ENCODE assay signal across 8 cellular contexts in the genomic region with DNA sequence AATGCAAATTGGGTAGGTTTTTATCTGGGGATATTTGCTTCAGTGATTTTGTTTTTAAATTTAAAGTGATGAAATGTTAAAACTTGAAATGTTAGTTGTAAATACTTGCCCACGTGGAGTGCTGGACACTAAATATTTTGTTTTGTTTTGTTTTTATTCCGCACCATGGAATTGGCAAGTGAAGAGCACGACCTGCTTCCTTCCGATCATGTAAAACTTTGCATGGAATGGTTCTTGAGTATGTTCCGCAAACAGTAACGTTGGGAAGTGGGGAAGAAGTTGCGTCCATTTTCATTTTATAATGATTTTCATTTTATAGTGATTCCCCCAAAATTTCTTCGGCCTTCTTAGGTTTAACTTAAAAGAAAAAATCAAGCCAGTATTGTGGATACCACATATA. TPM values are rescaled to one million over a fixed set of nuclear protein-coding genes. Genes with fewer than 3 reads are reported as not detected.
A peak's percentile ranks its signal among the peaks of the same experiment; 100 is the strongest.
DNase-seq lines count a peak whose midpoint lies in the region; TF ChIP-seq lines count a peak whose summit lies in the region.

No MANE protein-coding gene starts in this region.

- H3K9ac ChIP-seq in OCI-LY1 (ENCODE audit: low read length) = peak overlapping the region; percentile 73
- peak overlapping the region; percentile 88 for H3K9ac ChIP-seq in endocrine pancreas (ENCODE audit: control insufficient read depth, insufficient read depth, low read length)

- peaks cover 8% of the 10 kb centered on the region; the same call in 1 of the 2 replicates for H3K79me2 ChIP-seq in OCI-LY1 (ENCODE audit: insufficient read depth, low read length)

- H3K9me2 ChIP-seq in OCI-LY1 (ENCODE audit: low read depth, low read length) = no peaks in the 10 kb centered on the region

- H3K9me3 ChIP-seq in OCI-LY1 (ENCODE audit: low read length) (no peaks in the 10 kb centered on the region), endocrine pancreas (ENCODE audit: control insufficient read depth, low read length) (no peaks in the 10 kb centered on the region), ovary (no peaks in the 10 kb centered on the region)

- no peak for TF ChIP-seq EP300 in ovary (IDR thresholded peaks at IDR 0.05)

- TF ChIP-seq POLR2A in ovary (IDR thresholded peaks at IDR 0.05) = no peak

- no peaks in the 10 kb centered on the region for H3F3A ChIP-seq in OCI-LY1 (ENCODE audit: insufficient read depth, low read length)

- peak overlapping the region; percentile 98 for H2AFZ ChIP-seq in OCI-LY1 (ENCODE audit: low read length)

- H3K27me3 ChIP-seq in OCI-LY1 (ENCODE audit: insufficient read depth, low read length) = no peaks in the 10 kb centered on the region
- H3K27me3 ChIP-seq in endocrine pancreas (ENCODE audit: control insufficient read depth, insufficient read depth, low read length) = no peaks in the 10 kb centered on the region
- H3K27me3 ChIP-seq in ovary = no peaks in the 10 kb centered on the region

- H4K20me1 ChIP-seq in OCI-LY1 (ENCODE audit: insufficient read depth, low read length) = no peaks in the 10 kb centered on the region

- peaks cover 11% of the 10 kb centered on the region; the same call in 1 of the 2 replicates for H3K36me3 ChIP-seq in OCI-LY1 (ENCODE audit: insufficient read depth, low read length)
- peaks cover 2% of the 10 kb centered on the region for H3K36me3 ChIP-seq in endocrine pancreas (ENCODE audit: control insufficient read depth, insufficient read depth, low read length)
- H3K36me3 ChIP-seq in ovary = no peaks in the 10 kb centered on the region

- TF ChIP-seq CTCF in OCI-LY1 (IDR thresholded peaks at IDR 0.05; ENCODE audit: low read length) (no peak), ovary (IDR thresholded peaks at IDR 0.05) (no peak)

- 14 to 23% (median 17%) methylated on average over 8 of the region's 8 CpGs for WGBS in ovary, 3 donors

- H3K27ac ChIP-seq in OCI-LY1 (ENCODE audit: low read depth, low read length, poor library complexity, severe bottlenecking) (peak overlapping the region; percentile 83), ovary (no peak overlapping the region)

- H3K4me2 ChIP-seq in OCI-LY1 (ENCODE audit: low read length) = peak overlapping the region; percentile 89

- H3K4me3 ChIP-seq in OCI-LY1 (ENCODE audit: low read depth, low read length, poor library complexity, severe bottlenecking) = peak overlapping the region; percentile 74
- peak overlapping the region; percentile 98 for H3K4me3 ChIP-seq in endocrine pancreas (ENCODE audit: control insufficient read depth, insufficient read depth, low read length)
- H3K4me3 ChIP-seq in ovary = peak overlapping the region; percentile 51

- peaks cover 19% of the 10 kb centered on the region for H3K4me1 ChIP-seq in OCI-LY1 (ENCODE audit: insufficient read depth, low read length, severe bottlenecking)
- H3K4me1 ChIP-seq in endocrine pancreas (ENCODE audit: control insufficient read depth, insufficient read depth, low read length) = peaks cover 5% of the 10 kb centered on the region
- H3K4me1 ChIP-seq in ovary (ENCODE audit: insufficient read depth) = no peaks in the 10 kb centered on the region

- DNase-seq in EL (peak; percentile 8), ovary (no peak), head of caudate nucleus (no peak), COLO829 (ENCODE audit: low spot score) (no peak), SKM-1 treated with dmso at 0.1 percent for 144 hours (lab: John Stamatoyannopoulos, UW; ENCODE audit: unreplicated experiment) (no peak), T-helper 9 cell (no peak)

- intact Hi-C loops in ovary (cut with DNase I) = no loop called here
- intact Hi-C loops in head of caudate nucleus (cut with DNase I) = no loop called here

RNA-seq across cellular contexts. Expression of a gene that starts 0.8 kb away (rescaled TPM):
- 10 to 100 TPM in 1 of 7 donors, 1 to 10 TPM in 6; 5.5 to 10.1 (median 8.0) TPM for total RNA-seq in ovary
- 1 to 10 TPM; 3.2 to 5.2 TPM for polyA plus RNA-seq in ovary
